Comparison of ENCODE assay signal across 23 cellular contexts in the genomic region with DNA sequence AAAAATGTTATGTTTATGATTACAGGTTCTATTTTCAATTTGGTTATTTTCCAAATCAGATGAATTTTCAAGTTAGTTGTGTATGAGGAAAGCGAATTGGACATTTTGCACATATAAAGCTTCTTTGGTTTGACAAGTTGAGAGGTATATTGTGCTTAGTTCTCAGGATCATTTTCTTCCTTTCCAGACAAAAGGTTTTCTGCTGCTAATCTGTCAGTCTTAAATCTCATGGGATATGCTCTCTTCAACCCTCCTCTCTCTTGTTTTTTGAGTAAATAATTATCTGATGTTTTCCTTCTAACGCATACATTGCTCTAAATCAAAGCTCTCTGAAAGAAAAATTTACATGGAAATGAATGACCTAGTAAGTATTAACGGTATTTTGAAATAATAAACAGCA.
"Had no signal": no experiment of that assay in that cellular context is flagged by ENCODE, and none has a peak within 500 bp of the region (broad histone marks: within the 10 kb centered on the region; RNA-seq: fewer than 3 reads in every experiment).

No MANE protein-coding gene starts in this region.

- H3K9me3 ChIP-seq: ascending aorta, colonic mucosa had no signal

- H3K4me3 ChIP-seq: ascending aorta, colonic mucosa had no signal

- H3K4me3 Mint-ChIP-seq: activated CD4-positive, alpha-beta memory T cell treated with anti-CD3 and anti-CD28 coated beads for 36 hours; activated CD4-positive, alpha-beta T cell treated with anti-CD3 and anti-CD28 coated beads for 36 hours; activated CD4-positive, alpha-beta T cell treated with anti-CD3 and anti-CD28 coated beads, Interleukin-2, amount 10 ng/mL, durations not matched to agents 24 days and 14 days; activated CD8-positive, alpha-beta memory T cell treated with anti-CD3 and anti-CD28 coated beads, Interleukin-2, amount 10 ng/mL, durations not matched to agents 7 days and 5 days; activated CD8-positive, alpha-beta T cell treated with anti-CD3 and anti-CD28 coated beads, Interleukin-2, amount 10 ng/mL, durations not matched to agents 7 days and 5 days; activated naive CD4-positive, alpha-beta T cell treated with anti-CD3 and anti-CD28 coated beads, Interleukin-2, amount 10 ng/mL, durations not matched to agents 7 days and 5 days; activated naive CD8-positive, alpha-beta T cell treated with anti-CD3 and anti-CD28 coated beads, Interleukin-2, amount 10 ng/mL, durations not matched to agents 7 days and 5 days; brain; central memory CD8-positive, alpha-beta T cell had no signal

- H3K4me1 ChIP-seq: ascending aorta, colonic mucosa had no signal

- H3K27me3 Mint-ChIP-seq: activated CD4-positive, alpha-beta memory T cell treated with anti-CD3 and anti-CD28 coated beads for 36 hours; activated CD4-positive, alpha-beta T cell treated with anti-CD3 and anti-CD28 coated beads for 36 hours; activated CD4-positive, alpha-beta T cell treated with anti-CD3 and anti-CD28 coated beads, Interleukin-2, amount 10 ng/mL, durations not matched to agents 24 days and 14 days; activated CD8-positive, alpha-beta memory T cell treated with anti-CD3 and anti-CD28 coated beads, Interleukin-2, amount 10 ng/mL, durations not matched to agents 7 days and 5 days; activated naive CD4-positive, alpha-beta T cell treated with anti-CD3 and anti-CD28 coated beads, Interleukin-2, amount 10 ng/mL, durations not matched to agents 7 days and 5 days; activated naive CD8-positive, alpha-beta T cell treated with anti-CD3 and anti-CD28 coated beads, Interleukin-2, amount 10 ng/mL, durations not matched to agents 7 days and 5 days; brain; central memory CD8-positive, alpha-beta T cell had no signal

- H3K9me3 Mint-ChIP-seq: activated CD4-positive, alpha-beta memory T cell treated with anti-CD3 and anti-CD28 coated beads for 36 hours; activated CD4-positive, alpha-beta T cell treated with anti-CD3 and anti-CD28 coated beads, Interleukin-2, amount 10 ng/mL, durations not matched to agents 24 days and 14 days; activated naive CD4-positive, alpha-beta T cell treated with anti-CD3 and anti-CD28 coated beads, Interleukin-2, amount 10 ng/mL, durations not matched to agents 7 days and 5 days; activated naive CD8-positive, alpha-beta T cell treated with anti-CD3 and anti-CD28 coated beads, Interleukin-2, amount 10 ng/mL, durations not matched to agents 7 days and 5 days; brain had no signal

- H3K36me3 Mint-ChIP-seq: activated CD4-positive, alpha-beta memory T cell treated with anti-CD3 and anti-CD28 coated beads for 36 hours; activated CD8-positive, alpha-beta memory T cell treated with anti-CD3 and anti-CD28 coated beads, Interleukin-2, amount 10 ng/mL, durations not matched to agents 7 days and 5 days; activated naive CD4-positive, alpha-beta T cell treated with anti-CD3 and anti-CD28 coated beads, Interleukin-2, amount 10 ng/mL, durations not matched to agents 7 days and 5 days; activated naive CD4-positive, alpha-beta T cell treated with anti-CD3 and anti-CD28 coated beads, Interleukin-2, amount 50 U/mL, for 72 hours; activated naive CD8-positive, alpha-beta T cell treated with anti-CD3 and anti-CD28 coated beads, Interleukin-2, amount 10 ng/mL, durations not matched to agents 7 days and 5 days; brain had no signal

- H3K4me1 Mint-ChIP-seq: activated CD4-positive, alpha-beta T cell treated with anti-CD3 and anti-CD28 coated beads for 36 hours; activated CD4-positive, alpha-beta T cell treated with anti-CD3 and anti-CD28 coated beads, Interleukin-2, amount 10 ng/mL, durations not matched to agents 24 days and 14 days; activated CD8-positive, alpha-beta memory T cell treated with anti-CD3 and anti-CD28 coated beads, Interleukin-2, amount 10 ng/mL, durations not matched to agents 7 days and 5 days; activated naive CD4-positive, alpha-beta T cell treated with anti-CD3 and anti-CD28 coated beads, Interleukin-2, amount 10 ng/mL, durations not matched to agents 7 days and 5 days; activated naive CD8-positive, alpha-beta T cell treated with anti-CD3 and anti-CD28 coated beads, Interleukin-2, amount 10 ng/mL, durations not matched to agents 7 days and 5 days; central memory CD8-positive, alpha-beta T cell had no signal

- ATAC-seq: activated CD4-positive, alpha-beta T cell treated with anti-CD3 and anti-CD28 coated beads for 36 hours; activated CD8-positive, alpha-beta memory T cell treated with anti-CD3 and anti-CD28 coated beads, Interleukin-2, amount 10 ng/mL, durations not matched to agents 7 days and 5 days; activated CD8-positive, alpha-beta T cell treated with anti-CD3 and anti-CD28 coated beads, Interleukin-2, amount 10 ng/mL, durations not matched to agents 7 days and 5 days; activated naive CD4-positive, alpha-beta T cell treated with anti-CD3 and anti-CD28 coated beads, Interleukin-2, amount 50 U/mL, for 72 hours; esophagus mucosa had no signal

- H3K27me3 ChIP-seq: ascending aorta, colonic mucosa had no signal

- DNase-seq: activated CD4-positive, alpha-beta memory T cell treated with anti-CD3 and anti-CD28 coated beads for 36 hours; activated CD4-positive, alpha-beta T cell treated with anti-CD3 and anti-CD28 coated beads for 36 hours; activated CD4-positive, alpha-beta T cell treated with anti-CD3 and anti-CD28 coated beads, Interleukin-2, amount 10 ng/mL, durations not matched to agents 24 days and 14 days; activated CD4-positive, CD25-positive, alpha-beta regulatory T cell; activated CD4-positive, CD25-positive, alpha-beta regulatory T cell treated with anti-CD3 and anti-CD28 coated beads, Interleukin-2, amount 50 U/mL, for 72 hours; activated CD8-positive, alpha-beta memory T cell treated with anti-CD3 and anti-CD28 coated beads, Interleukin-2, amount 10 ng/mL, durations not matched to agents 7 days and 5 days; activated CD8-positive, alpha-beta memory T cell treated with anti-CD3 and anti-CD28 coated beads, Interleukin-2, amount 50 U/mL, for 4 hours; activated CD8-positive, alpha-beta T cell treated with anti-CD3 and anti-CD28 coated beads, Interleukin-2, amount 10 ng/mL, durations not matched to agents 7 days and 5 days; activated gamma-delta T cell; activated naive CD4-positive, alpha-beta T cell; activated naive CD4-positive, alpha-beta T cell treated with anti-CD3 and anti-CD28 coated beads, Interleukin-2, amount 10 ng/mL, durations not matched to agents 7 days and 5 days; activated naive CD8-positive, alpha-beta T cell treated with anti-CD3 and anti-CD28 coated beads, Interleukin-2, amount 10 ng/mL, durations not matched to agents 7 days and 5 days; activated T-cell treated with anti-CD3 and anti-CD28 coated beads, Interleukin-2, amount 50 U/mL, for 1 hour; activated T-cell treated with anti-CD3 and anti-CD28 coated beads, Interleukin-2, amount 50 U/mL, for 48 hours; colonic mucosa; effector CD8-positive, alpha-beta T cell; head of caudate nucleus; T-helper 2 cell had no signal

- H3K27ac ChIP-seq: ascending aorta, colonic mucosa had no signal

- H3K27ac Mint-ChIP-seq: activated CD4-positive, alpha-beta memory T cell treated with anti-CD3 and anti-CD28 coated beads for 36 hours; activated CD4-positive, alpha-beta T cell treated with anti-CD3 and anti-CD28 coated beads for 36 hours; activated CD4-positive, alpha-beta T cell treated with anti-CD3 and anti-CD28 coated beads, Interleukin-2, amount 10 ng/mL, durations not matched to agents 24 days and 14 days; activated CD8-positive, alpha-beta memory T cell treated with anti-CD3 and anti-CD28 coated beads, Interleukin-2, amount 10 ng/mL, durations not matched to agents 7 days and 5 days; activated CD8-positive, alpha-beta T cell treated with anti-CD3 and anti-CD28 coated beads, Interleukin-2, amount 10 ng/mL, durations not matched to agents 7 days and 5 days; activated naive CD4-positive, alpha-beta T cell treated with anti-CD3 and anti-CD28 coated beads, Interleukin-2, amount 10 ng/mL, durations not matched to agents 7 days and 5 days; activated naive CD4-positive, alpha-beta T cell treated with anti-CD3 and anti-CD28 coated beads, Interleukin-2, amount 50 U/mL, for 72 hours; activated naive CD8-positive, alpha-beta T cell treated with anti-CD3 and anti-CD28 coated beads, Interleukin-2, amount 10 ng/mL, durations not matched to agents 7 days and 5 days; brain had no signal

- H3K36me3 ChIP-seq: ascending aorta, colonic mucosa had no signal
